In genomic region chr1:99754055-99754626, GRCh38 we compare ENCODE assay signal across 15 cellular contexts. TPM values are rescaled to one million over a fixed set of nuclear protein-coding genes. Genes with fewer than 3 reads are reported as not detected.
A peak's percentile ranks its signal among the peaks of the same experiment; 100 is the strongest.
DNase-seq lines count a peak whose midpoint lies in the region; FAIRE-seq and TF ChIP-seq lines count a peak whose summit lies in the region.
"Had no signal": no experiment of that assay in that cellular context is flagged by ENCODE, and none has a peak within 500 bp of the region (broad histone marks: within the 10 kb centered on the region; RNA-seq: fewer than 3 reads in every experiment).

No MANE protein-coding gene starts in this region.

- no peak for TF ChIP-seq POLR2A in GM12891 (IDR thresholded peaks at IDR 0.05; ENCODE audit: low read depth, low read length)
- TF ChIP-seq POLR2A in H1 (IDR thresholded peaks at IDR 0.05; ENCODE audit: control extremely low read depth in 1 of 2, low read depth in 2 of 2, low read length in 2 of 2) = no peak
- TF ChIP-seq POLR2A in transverse colon (IDR thresholded peaks at IDR 0.05) = no peak

- H4K20me1 ChIP-seq in H1 (replicated peaks in 1 of 2; ENCODE audit: control insufficient read depth in 1 of 2, insufficient read depth in 2 of 2, low read length in 2 of 2) = no peaks in the 10 kb centered on the region

- POLR2A ChIA-PET in H1 (lab: Charles Lee; ENCODE audit: partially characterized antibody) = no interaction called here

- H2BK12ac ChIP-seq in H1 (ENCODE audit: low read depth, low read length) = no peak overlapping the region

- in situ Hi-C loops in transverse colon (cut with MboI; ENCODE audit: low pct_ligation_motif_present in 1 of 4, low pct_unique_long_range_greater_than_20kb in 1 of 4, low sequenced_read_pairs in 3 of 4) = no loop called here

- TF ChIP-seq CTCF in Calu3 (IDR thresholded peaks at IDR 0.05; ENCODE audit: unreplicated experiment) (no peak), H1 (IDR thresholded peaks at IDR 0.05; ENCODE audit: control extremely low read depth in 1 of 3, insufficient read depth in 1 of 3, low read depth in 1 of 3, low read length in 3 of 3) (no peak), transverse colon (IDR thresholded peaks at IDR 0.05) (no peak)

- no peak for DNase-seq in Calu3
- DNase-seq in GM12891 (ENCODE audit: insufficient read length, low spot score) = no peak
- peak; percentile 17 to 22 for DNase-seq in SJCRH30
- DNase-seq in H1 (ENCODE audit: low read depth in 1 of 2, low spot score in 2 of 2) = no peak
- DNase-seq in NCI-H2107 treated with DMSO at 0.1 percent for 48 hours (lab: John Stamatoyannopoulos, UW; ENCODE audit: unreplicated experiment) = no peak
- no peak for DNase-seq in transverse colon
- DNase-seq: C1 segment of cervical spinal cord; CD4-positive, alpha-beta memory T cell; COR-L47; DMS153; DMS79 treated with DMSO at 0.1 percent for 48 hours; GF-D8; GM23248; H9 had no signal

- H3K27me3 ChIP-seq in SJCRH30 (no peaks in the 10 kb centered on the region), H1 (replicated peaks in 1 of 4; ENCODE audit: control insufficient read depth in 3 of 4, extremely low read depth in 1 of 4, insufficient read depth in 3 of 4, low read length in 3 of 4) (no peaks in the 10 kb centered on the region), transverse colon (no peaks in the 10 kb centered on the region)

- H4K5ac ChIP-seq in H1 (ENCODE audit: insufficient read length, low read depth, low read length) = no peak overlapping the region

- intact Hi-C loops in Calu3 (cut with micrococcal nuclease; ENCODE audit: unreplicated experiment) (no loop called here), transverse colon (cut with DNase I; ENCODE audit: low total_unique reads) (no loop called here)

- H3K27ac Mint-ChIP-seq in Calu3 (ENCODE audit: unreplicated experiment) = peak overlapping the region; percentile 31
- H3K27ac Mint-ChIP-seq: CD4-positive, alpha-beta memory T cell; H9 had no signal

- H3K36me3 ChIP-seq in SJCRH30 (0 out of 2 replicates have a peak, but pooled peaks cover 3% of the 10 kb centered on the region), H1 (ENCODE audit: control insufficient read depth in 2 of 4, insufficient read depth in 4 of 4, low read length in 3 of 4) (no peaks in the 10 kb centered on the region), transverse colon (no peaks in the 10 kb centered on the region)

- no peaks in the 10 kb centered on the region for H3K27me3 Mint-ChIP-seq in Calu3 (ENCODE audit: unreplicated experiment)
- H3K27me3 Mint-ChIP-seq: CD4-positive, alpha-beta memory T cell had no signal

- H2BK15ac ChIP-seq in H1 (ENCODE audit: low read length) = no peak overlapping the region

- H3K4me1 ChIP-seq in SJCRH30 = no peaks in the 10 kb centered on the region; the same call in 1 of the 2 replicates
- H3K4me1 ChIP-seq in H1 (replicated peaks in 1 of 4; ENCODE audit: control insufficient read depth in 3 of 4, insufficient read depth in 4 of 4, low read length in 3 of 4) = peaks cover 0 to 5% (median 1%) of the 10 kb centered on the region in 4 experiments; a peak in 2 of 7 replicates
- H3K4me1 ChIP-seq in transverse colon = peaks cover 3 to 48% (median 25%) of the 10 kb centered on the region in 4 donors

- H3K4ac ChIP-seq in H1 (replicated peaks; ENCODE audit: insufficient read length, low read depth, low read length) = no peak overlapping the region

- no peaks in the 10 kb centered on the region; the same call in 1 of the 2 replicates for H3K9me3 ChIP-seq in SJCRH30 (replicated peaks)
- peaks cover 0 to 2% of the 10 kb centered on the region in 2 experiments; a peak in 1 of 4 replicates for H3K9me3 ChIP-seq in H1 (ENCODE audit: insufficient read depth in 2 of 2, low read depth in 1 of 2, low read length in 1 of 2)
- no peaks in the 10 kb centered on the region for H3K9me3 ChIP-seq in transverse colon

- H3K14ac ChIP-seq in H1 (ENCODE audit: insufficient read length) = no peak overlapping the region

- H2AFZ ChIP-seq in H1 (ENCODE audit: low read length) = no peak overlapping the region
- H2AFZ ChIP-seq: GM23248 had no signal

- FAIRE-seq in GM12891 (lab: Jason Lieb, UNC) (peak; percentile 43), H1 (lab: Jason Lieb, UNC) (no peak)
- FAIRE-seq: GM12892 had no signal

- H3K4me3 ChIP-seq in SJCRH30 (no peak overlapping the region), H1 (ENCODE audit: extremely low read depth in 1 of 4, insufficient read depth in 2 of 4, low read depth in 3 of 4, low read length in 4 of 4) (no peak overlapping the region), transverse colon (no peak overlapping the region)
- H3K4me3 ChIP-seq: GM23248 had no signal

- CTCF ChIA-PET in Calu3 (lab: Charles Lee) = interaction anchor here (0.7 kb wide), 1 partner anchor 916 kb away, joined by 3 read pairs; no protein-coding TSS in a partner anchor
- CTCF ChIA-PET in H1 (lab: Charles Lee; ENCODE audit: partially characterized antibody) = interaction anchor here (0.7 to 1.3 kb wide), 3 partner anchors 8 to 27 kb away, joined by 3 read pairs; no protein-coding TSS in a partner anchor

- H3K79me2 ChIP-seq in H1 (ENCODE audit: control insufficient read depth in 1 of 2, insufficient read depth in 2 of 2, low read length in 2 of 2) = peaks cover 0 to 3% of the 10 kb centered on the region in 2 experiments; a peak in 1 of 4 replicates

- H2BK120ac ChIP-seq in H1 (replicated peaks; ENCODE audit: low read depth, low read length) = no peak overlapping the region

- peaks cover 8% of the 10 kb centered on the region for H3K36me3 Mint-ChIP-seq in Calu3 (ENCODE audit: insufficient read depth, unreplicated experiment)
- H3K36me3 Mint-ChIP-seq: CD4-positive, alpha-beta memory T cell had no signal

- no peaks in the 10 kb centered on the region for H3K23me2 ChIP-seq in H1 (ENCODE audit: low read depth, low read length)

- 95% methylated on average over 2 of the region's 2 CpGs; no CpG with 5 or more reads in 1 of the 2 experiments for WGBS in H1 (ENCODE audit: extremely low coverage in 1 of 2, insufficient coverage in 1 of 2, insufficient read length in 1 of 2, insufficient replicate concordance in 2 of 2, low coverage in 1 of 2, low lambda C conversion rate in 2 of 2, missing lambda C conversion rate in 1 of 2), 2 experiments
- WGBS in transverse colon (ENCODE audit: low coverage in 1 of 2), 2 donors = 85 to 90% methylated on average over 2 of the region's 2 CpGs

- H2BK5ac ChIP-seq in H1 (ENCODE audit: low read depth, low read length) = no peak overlapping the region

- H2BK20ac ChIP-seq in H1 (ENCODE audit: low read length) = no peak overlapping the region

- H4K8ac ChIP-seq in H1 (ENCODE audit: extremely low read depth, insufficient read depth, low read length) = no peak overlapping the region

- H3K23ac ChIP-seq in H1 (ENCODE audit: insufficient read length) = no peak overlapping the region

- H3K4me2 ChIP-seq in H1 (ENCODE audit: insufficient read depth in 1 of 2, low read depth in 2 of 2, low read length in 2 of 2) = no peak overlapping the region

- H3K56ac ChIP-seq in H1 (replicated peaks; ENCODE audit: insufficient read length, low read depth, low read length) = no peak overlapping the region

- no peak overlapping the region for H3K27ac ChIP-seq in SJCRH30
- no peak overlapping the region for H3K27ac ChIP-seq in H1 (ENCODE audit: low read depth, low read length)
- no peak overlapping the region for H3K27ac ChIP-seq in transverse colon
- H3K27ac ChIP-seq: GM23248 had no signal

- no peak overlapping the region for H3K9ac ChIP-seq in H1 (replicated peaks in 1 of 4; ENCODE audit: extremely low read depth in 1 of 4, low read depth in 3 of 4, low read length in 3 of 4)
- H3K9ac ChIP-seq: GM23248 had no signal

- no peaks in the 10 kb centered on the region for H3K9me3 Mint-ChIP-seq in Calu3 (ENCODE audit: low read depth, unreplicated experiment)

- TF ChIP-seq EP300 in H1 (IDR thresholded peaks at IDR 0.05; ENCODE audit: borderline replicate concordance in 1 of 2, low read depth in 2 of 2, low read length in 2 of 2) (no peak), transverse colon (IDR thresholded peaks at IDR 0.05; ENCODE audit: low read depth) (no peak)

- no peak for TF ChIP-seq RAD21 in H1 (IDR thresholded peaks at IDR 0.05 in 1 of 2, conservative IDR thresholded peaks at IDR 0.05 in 1 of 2; ENCODE audit: low read depth in 2 of 2, low read length in 2 of 2)

- peak overlapping the region; percentile 14; the same call in 1 of the 2 replicates for H3K18ac ChIP-seq in H1 (ENCODE audit: extremely low read depth, low read length)

- H4K91ac ChIP-seq in H1 (replicated peaks; ENCODE audit: insufficient read length, low read length) = no peak overlapping the region

- no peaks in the 10 kb centered on the region for H3K79me1 ChIP-seq in H1 (ENCODE audit: low read depth, low read length)

- peaks cover 49% of the 10 kb centered on the region for H3K4me1 Mint-ChIP-seq in Calu3 (ENCODE audit: low read depth, unreplicated experiment)

- no peak overlapping the region for H2AK5ac ChIP-seq in H1 (ENCODE audit: low read depth, low read length)

- H3K4me3 Mint-ChIP-seq in Calu3 (ENCODE audit: low read depth, unreplicated experiment) = no peak overlapping the region
- H3K4me3 Mint-ChIP-seq: CD4-positive, alpha-beta memory T cell; H9 had no signal

- BruUV-seq in Calu3 (replicated peaks; lab: Mats Ljungman, UMichigan) = no TSS peak

TF ChIP-seq in GM12891, 5 proteins besides CTCF, POLR2A, EP300 and RAD21:
- no peak for TF ChIP-seq PAX5 (IDR thresholded peaks at IDR 0.05; ENCODE audit: insufficient read depth, low read length, severe bottlenecking)
- TF ChIP-seq TAF1 (IDR thresholded peaks at IDR 0.05; ENCODE audit: low read depth, low read length) = no peak
- no peak for TF ChIP-seq POLR2AphosphoS5 (IDR thresholded peaks at IDR 0.05; ENCODE audit: low read depth, low read length)
TF ChIP-seq in GM12891: peak in this region for 0.

TF ChIP-seq in H1, 55 proteins besides CTCF, POLR2A, EP300 and RAD21:
- TF ChIP-seq CBX8 (IDR thresholded peaks at IDR 0.05; ENCODE audit: borderline replicate concordance, low read depth, low read length) = no peak

RNA-seq across cellular contexts. Expression of gene FRRS1, which starts 12.3 kb away (rescaled TPM):
- total RNA-seq in Calu3 (2022) (39.1 and 46.5 TPM in 2 replicates), transverse colon (10 to 100 TPM in 2 of 4 donors, 1 to 10 TPM in 2; 3.0 to 32.4 (median 18.9) TPM)
- 2.2 TPM for polyA plus RNA-seq in GM12891 (2012; ENCODE audit: low read depth, missing spikeins)
- total RNA-seq in SJCRH30 (2014; rRNA removed; shearing (Covaris generic)) = 11.8 and 12.2 TPM in 2 replicates
- total RNA-seq in H1 (2021; fragmentation: NEBNext Ultra II Directional; extraction: Animal tissue kit (Norgen Biotek cat#: 25700)) = 5.6 and 6.5 TPM in 2 replicates
- 3.5 and 13.7 TPM in 2 replicates for polyA plus RNA-seq in H1 (2011; rRNA removed)
- polyA plus RNA-seq in H1 (2011; cell fraction: cytosol; rRNA removed) = 2.3 TPM
- polyA plus RNA-seq in H1 (2011; cell fraction: nucleus; rRNA removed) = 2.1 TPM
- 3.0 to 4.0 TPM (median 3.2 TPM) in 4 replicates for polyA plus RNA-seq in H1 (2012, experiment 1 of 2)
- 0.41 TPM for polyA plus RNA-seq in H1 (2012, experiment 2 of 2)
- 7.4 TPM for polyA plus RNA-seq in H1 (2013, experiment 1 of 2)
- polyA plus RNA-seq in H1 (2013, experiment 2 of 2) = 7.4 TPM
- polyA minus RNA-seq in H1 (2011; rRNA and poly(A)+ RNA removed) = 15.1 and 20.5 TPM in 2 replicates
- 5.6 TPM for polyA minus RNA-seq in H1 (2011; cell fraction: cytosol; rRNA and poly(A)+ RNA removed)
- 8.7 TPM for polyA minus RNA-seq in H1 (2011; cell fraction: nucleus; rRNA and poly(A)+ RNA removed)
- polyA plus RNA-seq: CD4-positive, alpha-beta memory T cell had no signal

Comparison
In these comparisons a context has a peak if more than half of its experiments do, and no peak if none do; other contexts are left out.
1. DNase-seq: peak in SJCRH30 (2 of 2); none in Calu3 (single experiment), GM12891 (single experiment), H1 (0 of 2), NCI-H2107 treated with DMSO at 0.1 percent for 48 hours (single experiment) and transverse colon (single experiment).